12 cellular contexts compared by ENCODE assay signal in the genomic region with DNA sequence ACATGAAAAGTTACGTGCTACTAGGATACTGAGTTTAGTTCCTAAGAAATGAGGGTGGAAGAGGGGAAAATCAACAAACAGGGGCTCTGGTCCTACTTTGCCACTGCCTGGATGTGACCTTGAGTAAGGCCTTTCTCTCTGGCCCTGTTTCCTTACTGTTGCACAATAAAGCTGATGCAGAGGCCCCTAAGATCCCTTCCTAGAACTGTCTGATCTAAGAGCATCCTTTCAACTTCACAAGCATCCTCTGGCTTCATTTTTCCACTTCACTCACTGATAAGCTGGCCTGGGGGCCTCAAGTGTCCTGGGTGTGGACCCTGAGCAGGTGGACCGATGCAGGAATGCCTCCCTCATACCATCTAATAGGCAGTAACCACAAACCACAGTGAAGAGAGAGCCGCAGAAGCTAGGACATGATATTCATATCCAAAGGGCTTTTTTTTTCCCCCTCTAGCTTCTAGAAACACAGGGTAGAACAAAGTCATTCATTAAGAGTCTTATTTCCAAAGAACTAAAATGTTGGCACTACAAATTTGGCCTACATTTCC. TPM values are rescaled to one million over a fixed set of nuclear protein-coding genes. Genes with fewer than 3 reads are reported as not detected.
DNase-seq lines count a peak whose midpoint lies in the region; ATAC-seq, FAIRE-seq and TF ChIP-seq lines count a peak whose summit lies in the region.
"Had no signal": no experiment of that assay in that cellular context is flagged by ENCODE, and none has a peak within 500 bp of the region (broad histone marks: within the 10 kb centered on the region; RNA-seq: fewer than 3 reads in every experiment).

No MANE protein-coding gene starts in this region.

- no peak overlapping the region for H2AFZ ChIP-seq in HepG2 (ENCODE audit: low read length)

- CTCF ChIA-PET in HepG2 (lab: Yijun Ruan, JAX; ENCODE audit: low intra/inter-chr PET ratio, low total read pairs) = no interaction called here

- no peak for TF ChIP-seq EP300 in HepG2 (IDR thresholded peaks at IDR 0.05; ENCODE audit: low read depth in 2 of 2, low read length in 2 of 2)
- no peak for TF ChIP-seq EP300 in HepG2 (CRISPR knock-in tag; IDR thresholded peaks at IDR 0.05; ENCODE audit: borderline replicate concordance)

- H3K9me3 Mint-ChIP-seq in chondrocyte (ENCODE audit: low read depth) = peaks cover 3% of the 10 kb centered on the region

- ATAC-seq in HepG2 = no peak
- ATAC-seq in right lobe of liver = no peak
- no peak for ATAC-seq in HG02610 (IDR thresholded peaks at IDR 0.05; ENCODE audit: unreplicated experiment)

- no peak for FAIRE-seq in HepG2 (lab: Jason Lieb, UNC)
- FAIRE-seq: pancreas had no signal

- peak overlapping the region; percentile 5 for H3K27ac Mint-ChIP-seq in chondrocyte (ENCODE audit: unreplicated experiment)

- WGBS in HepG2 (ENCODE audit: low lambda C conversion rate) = 99% methylated on average over 3 of the region's 3 CpGs
- 73% methylated on average over 3 of the region's 3 CpGs for whole genome bisulfite sequencing in right lobe of liver (ENCODE audit: insufficient coverage, low coverage, low lambda C conversion rate, missing lambda C conversion rate)

- in situ Hi-C loops in HepG2 (cut with HindIII; ENCODE audit: extremely low pct_ligation_motif_present, low pct_unique_long_range_greater_than_20kb) = no loop called here

- no peak for DNase-seq in HepG2 (ENCODE audit: low spot score)
- DNase-seq in right lobe of liver = no peak
- DNase-seq in chondrocyte (ENCODE audit: low spot score) = no peak
- DNase-seq in AML-193 (lab: John Stamatoyannopoulos, UW) = no peak
- no peak for DNase-seq in kidney glomerular epithelial cell (lab: John Stamatoyannopoulos, UW)
- no peak for DNase-seq in NOMO-1 treated with DMSO at 0.1 percent for 48 hours (lab: John Stamatoyannopoulos, UW; ENCODE audit: unreplicated experiment)
- DNase-seq: activated CD4-positive, alpha-beta T cell treated with anti-CD3 and anti-CD28 coated beads, Interleukin-2, amount 50 U/mL, for 4 hours; BE2C; pancreas; SK-N-SH had no signal

- H3K9me3 ChIP-seq in HepG2 (ENCODE audit: low read length) (no peaks in the 10 kb centered on the region), right lobe of liver (no peaks in the 10 kb centered on the region), muscle layer of duodenum (ENCODE audit: control insufficient read depth in 1 of 2, low read length in 2 of 2) (no peaks in the 10 kb centered on the region)
- H3K9me3 ChIP-seq: BE2C, pancreas, SK-N-SH had no signal

- peaks cover 23% of the 10 kb centered on the region for H3K79me2 ChIP-seq in HepG2 (ENCODE audit: insufficient read depth, low read length)

- no peak overlapping the region for H3K4me2 ChIP-seq in HepG2 (ENCODE audit: low read depth, low read length)

- no peaks in the 10 kb centered on the region for H3K27me3 Mint-ChIP-seq in chondrocyte (ENCODE audit: low read depth)

- no peak for TF ChIP-seq POLR2A in HepG2 (IDR thresholded peaks at IDR 0.05; ENCODE audit: insufficient read depth in 1 of 2, low read depth in 2 of 2, low read length in 2 of 2)
- TF ChIP-seq POLR2A in right lobe of liver (IDR thresholded peaks at IDR 0.05) = no peak

- POLR2A ChIA-PET in HepG2 (lab: Yijun Ruan, JAX) = interaction anchor here (1.0 to 1.6 kb wide), 3 partner anchors 20 to 45 kb away, joined by 3 to 7 read pairs (median 5); a partner anchor contains a TSS

- intact Hi-C loops in HepG2 (cut with micrococcal nuclease; ENCODE audit: unreplicated experiment) = no loop called here
- intact Hi-C loops in right lobe of liver (cut with DNase I) = no loop called here

- peaks cover 11% of the 10 kb centered on the region for H3K36me3 Mint-ChIP-seq in chondrocyte (ENCODE audit: low read depth)

- H3K27me3 ChIP-seq in HepG2 (ENCODE audit: control insufficient read depth in 1 of 2, insufficient read depth in 2 of 2, low read length in 2 of 2) (no peaks in the 10 kb centered on the region), right lobe of liver (no peaks in the 10 kb centered on the region), muscle layer of duodenum (ENCODE audit: low read depth, low read length) (no peaks in the 10 kb centered on the region)
- H3K27me3 ChIP-seq: BE2C, pancreas had no signal

- H3K4me3 ChIP-seq in HepG2 (replicated peaks in 1 of 3; ENCODE audit: insufficient read depth in 1 of 3, low read depth in 2 of 3, low read length in 3 of 3) = no peak overlapping the region
- H3K4me3 ChIP-seq in right lobe of liver = no peak overlapping the region
- H3K4me3 ChIP-seq in muscle layer of duodenum (ENCODE audit: low read depth in 1 of 2, low read length in 2 of 2) = no peak overlapping the region
- H3K4me3 ChIP-seq: pancreas had no signal

- peaks cover 59% of the 10 kb centered on the region for H3K4me1 Mint-ChIP-seq in chondrocyte (ENCODE audit: low read depth)

- no TSS peak for BruUV-seq in HepG2 (replicated peaks; lab: Mats Ljungman, UMichigan)

- H3K4me1 ChIP-seq in HepG2 (ENCODE audit: insufficient read depth, low read length) = peaks cover under 1% of the 10 kb centered on the region; the same call in 1 of the 2 replicates
- peaks cover 0 to 6% (median 0%) of the 10 kb centered on the region in 4 donors for H3K4me1 ChIP-seq in right lobe of liver
- peaks cover 19 to 44% of the 10 kb centered on the region in 2 donors for H3K4me1 ChIP-seq in muscle layer of duodenum (ENCODE audit: control insufficient read depth in 1 of 2, insufficient read depth in 2 of 2, low read length in 2 of 2)
- H3K4me1 ChIP-seq: BE2C had no signal

- H3K36me3 ChIP-seq in HepG2 (replicated peaks in 1 of 2; ENCODE audit: control insufficient read depth in 1 of 2, insufficient read depth in 2 of 2, low read length in 2 of 2) = peaks cover 28 to 75% of the 10 kb centered on the region in 2 experiments
- H3K36me3 ChIP-seq in right lobe of liver = peaks cover 0 to 11% (median 5%) of the 10 kb centered on the region in 4 donors
- peaks cover 4 to 33% of the 10 kb centered on the region in 2 donors for H3K36me3 ChIP-seq in muscle layer of duodenum (ENCODE audit: control insufficient read depth in 1 of 2, insufficient read depth in 2 of 2, low read length in 2 of 2)
- H3K36me3 ChIP-seq: BE2C had no signal

- TF ChIP-seq CTCF in HepG2 (CRISPR knock-in tag; IDR thresholded peaks at IDR 0.05) = no peak
- no peak for TF ChIP-seq CTCF in right lobe of liver (IDR thresholded peaks at IDR 0.05)
- TF ChIP-seq CTCF in chondrocyte (IDR thresholded peaks at IDR 0.05) = no peak

- TF ChIP-seq RAD21 in HepG2 (CRISPR knock-in tag; IDR thresholded peaks at IDR 0.05) = no peak

- no peak overlapping the region for H3K9ac ChIP-seq in HepG2 (ENCODE audit: insufficient read depth, low read depth, low read length)
- H3K9ac ChIP-seq: SK-N-SH had no signal

- no peak overlapping the region for H3K4me3 Mint-ChIP-seq in chondrocyte (ENCODE audit: unreplicated experiment)

- H3K27ac ChIP-seq in HepG2 (ENCODE audit: extremely low read length, insufficient read depth, low read length) (no peak overlapping the region), right lobe of liver (no peak overlapping the region), muscle layer of duodenum (ENCODE audit: low read length) (peak overlapping the region; percentile 28)
- H3K27ac ChIP-seq: pancreas had no signal

- peaks cover 29% of the 10 kb centered on the region for H4K20me1 ChIP-seq in HepG2 (ENCODE audit: insufficient read depth, low read length)

RNA-seq across cellular contexts. Expression of a gene that starts 21.5 kb away (rescaled TPM):
- total RNA-seq in HepG2 (2016; rRNA removed; fragmentation: Illumina TruSeq; extraction: Trizol) (119 and 188 TPM in 2 replicates), right lobe of liver (10 to 100 TPM; 56.9 to 86.9 (median 63.4) TPM), chondrocyte (182 to 193 TPM (median 183 TPM) in 3 replicates)
- total RNA-seq in HepG2 (2016; cell fraction: cytosol; rRNA removed; fragmentation: Illumina TruSeq; extraction: Trizol; ENCODE audit: low read depth) = 32.5 and 44.9 TPM in 2 replicates
- 120 and 187 TPM in 2 replicates for total RNA-seq in HepG2 (2016; cell fraction: insoluble cytoplasmic fraction; rRNA removed; fragmentation: Illumina TruSeq; extraction: Trizol)
- 119 and 132 TPM in 2 replicates for total RNA-seq in HepG2 (2016; cell fraction: membrane; rRNA removed; fragmentation: Illumina TruSeq; extraction: Trizol)
- total RNA-seq in HepG2 (2016; cell fraction: nucleus; rRNA removed; fragmentation: Illumina TruSeq; extraction: Trizol) = 70.0 and 93.2 TPM in 2 replicates
- polyA plus RNA-seq in HepG2 (2011; rRNA removed) = 436 and 468 TPM in 2 replicates
- 445 and 560 TPM in 2 replicates for polyA plus RNA-seq in HepG2 (2011; cell fraction: cytosol; rRNA removed)
- polyA plus RNA-seq in HepG2 (2011; cell fraction: nucleus; rRNA removed) = 139 and 210 TPM in 2 replicates
- 286 and 329 TPM in 2 replicates for polyA plus RNA-seq in HepG2 (2012)
- 115 and 137 TPM in 2 replicates for polyA plus RNA-seq in HepG2 (2016; cell fraction: cytosol; fragmentation: Illumina TruSeq; extraction: Trizol; ENCODE audit: low read depth)
- polyA plus RNA-seq in HepG2 (2016; cell fraction: insoluble cytoplasmic fraction; fragmentation: Illumina TruSeq; extraction: Trizol; ENCODE audit: low read depth) = 594 and 645 TPM in 2 replicates
- 321 and 333 TPM in 2 replicates for polyA plus RNA-seq in HepG2 (2016; cell fraction: membrane; fragmentation: Illumina TruSeq; extraction: Trizol; ENCODE audit: low read depth)
- 249 and 270 TPM in 2 replicates for polyA plus RNA-seq in HepG2 (2016; cell fraction: nucleus; fragmentation: Illumina TruSeq; extraction: Trizol; ENCODE audit: insufficient read depth, low read depth)
- polyA minus RNA-seq in HepG2 (2011; rRNA and poly(A)+ RNA removed; ENCODE audit: low replicate concordance) = 241 and 466 TPM in 2 replicates
- polyA minus RNA-seq in HepG2 (2011; cell fraction: cytosol; rRNA and poly(A)+ RNA removed) = 119 and 130 TPM in 2 replicates
- 63.7 and 102 TPM in 2 replicates for polyA minus RNA-seq in HepG2 (2011; cell fraction: nucleus; rRNA and poly(A)+ RNA removed)

RNA-seq across cellular contexts. Expression of a gene that starts 42.4 kb away (rescaled TPM):
- 0.87 and 1.2 TPM in 2 replicates for total RNA-seq in HepG2 (2016; rRNA removed; fragmentation: Illumina TruSeq; extraction: Trizol)
- total RNA-seq in HepG2 (2016; cell fraction: cytosol; rRNA removed; fragmentation: Illumina TruSeq; extraction: Trizol; ENCODE audit: low read depth) = 0.79 and 0.91 TPM in 2 replicates
- total RNA-seq in HepG2 (2016; cell fraction: insoluble cytoplasmic fraction; rRNA removed; fragmentation: Illumina TruSeq; extraction: Trizol) = 0.89 and 1.1 TPM in 2 replicates
- 0.48 and 0.93 TPM in 2 replicates for total RNA-seq in HepG2 (2016; cell fraction: membrane; rRNA removed; fragmentation: Illumina TruSeq; extraction: Trizol)
- total RNA-seq in HepG2 (2016; cell fraction: nucleus; rRNA removed; fragmentation: Illumina TruSeq; extraction: Trizol) = 0.66 and 0.81 TPM in 2 replicates
- polyA plus RNA-seq in HepG2 (2011; rRNA removed) = 2.4 and 2.9 TPM in 2 replicates
- 2.5 and 3.1 TPM in 2 replicates for polyA plus RNA-seq in HepG2 (2011; cell fraction: cytosol; rRNA removed)
- polyA plus RNA-seq in HepG2 (2011; cell fraction: nucleus; rRNA removed) = 6.1 and 6.2 TPM in 2 replicates
- 2.1 and 4.3 TPM in 2 replicates for polyA plus RNA-seq in HepG2 (2012)
- polyA plus RNA-seq in HepG2 (2016; cell fraction: cytosol; fragmentation: Illumina TruSeq; extraction: Trizol; ENCODE audit: low read depth) = 0.62 and 0.94 TPM in 2 replicates
- 0.67 and 0.96 TPM in 2 replicates for polyA plus RNA-seq in HepG2 (2016; cell fraction: insoluble cytoplasmic fraction; fragmentation: Illumina TruSeq; extraction: Trizol; ENCODE audit: low read depth)
- 0.65 and 0.68 TPM in 2 replicates for polyA plus RNA-seq in HepG2 (2016; cell fraction: membrane; fragmentation: Illumina TruSeq; extraction: Trizol; ENCODE audit: low read depth)
- 1.5 and 1.6 TPM in 2 replicates for polyA plus RNA-seq in HepG2 (2016; cell fraction: nucleus; fragmentation: Illumina TruSeq; extraction: Trizol; ENCODE audit: insufficient read depth, low read depth)
- 0.42 and 0.92 TPM in 2 replicates for polyA minus RNA-seq in HepG2 (2011; rRNA and poly(A)+ RNA removed; ENCODE audit: low replicate concordance)
- polyA minus RNA-seq in HepG2 (2011; cell fraction: cytosol; rRNA and poly(A)+ RNA removed) = 0.62 and 0.89 TPM in 2 replicates
- polyA minus RNA-seq in HepG2 (2011; cell fraction: nucleus; rRNA and poly(A)+ RNA removed) = 0.37 and 0.64 TPM in 2 replicates
- total RNA-seq in right lobe of liver = 10 to 100 TPM in 3 of 6 experiments, 1 to 10 TPM in 3; 2.0 to 43.3 (median 16.6) TPM
- total RNA-seq in chondrocyte = 0.89 to 2.3 TPM (median 2.0 TPM) in 3 replicates
